Comparison of ENCODE assay signal across 19 cellular contexts in genomic region chr1:115423776-115424175, GRCh38.
DNase-seq lines count a peak whose midpoint lies in the region; ATAC-seq lines count a peak whose summit lies in the region.
"Had no signal": no experiment of that assay in that cellular context is flagged by ENCODE, and none has a peak within 500 bp of the region (broad histone marks: within the 10 kb centered on the region; RNA-seq: fewer than 3 reads in every experiment).

No MANE protein-coding gene starts in this region.

- in situ Hi-C loops in GM23248 (cut with MboI), result no loop called here

- peaks cover 46% of the 10 kb centered on the region for H3K4me1 ChIP-seq in GM23248 (ENCODE audit: insufficient read depth)
- H3K4me1 ChIP-seq in CD8-positive, alpha-beta memory T cell (ENCODE audit: insufficient read depth, low read length), result no peaks in the 10 kb centered on the region

- H3K36me3 Mint-ChIP-seq in CD8-positive, alpha-beta memory T cell, result no peaks in the 10 kb centered on the region
- H3K36me3 Mint-ChIP-seq: CD8-positive, alpha-beta T cell had no signal

- no peak for ATAC-seq in HG03520 (IDR thresholded peaks at IDR 0.05; ENCODE audit: unreplicated experiment)
- ATAC-seq: CD8-positive, alpha-beta T cell; HCT116; SK-N-SH treated with all-trans-retinoic acid at 6 μM for 48 hours had no signal

- no peaks in the 10 kb centered on the region for H3K36me3 ChIP-seq in GM23248 (ENCODE audit: low read depth)
- no peaks in the 10 kb centered on the region for H3K36me3 ChIP-seq in CD8-positive, alpha-beta memory T cell (ENCODE audit: insufficient read depth, low read length)
- H3K36me3 ChIP-seq: BLaER1 treated with 17β-estradiol and CSF1 and Interleukin-3, amounts not matched to agents 10 nM and 100 nM had no signal

- H3F3A ChIP-seq in GM23248 (ENCODE audit: insufficient read depth), result peaks cover 28% of the 10 kb centered on the region

- peak overlapping the region; percentile 11; the same call in 1 of the 2 replicates for H2AFZ ChIP-seq in GM23248

- H3K4me3 ChIP-seq in GM23248, result no peak overlapping the region
- H3K4me3 ChIP-seq in CD8-positive, alpha-beta memory T cell (ENCODE audit: low read length), result no peak overlapping the region
- H3K4me3 ChIP-seq: BLaER1 treated with 17β-estradiol and CSF1 and Interleukin-3, amounts not matched to agents 10 nM and 100 nM had no signal

- H3K4me1 Mint-ChIP-seq in CD8-positive, alpha-beta memory T cell, result no peaks in the 10 kb centered on the region

- 25 to 28% methylated on average over 5 of the region's 5 CpGs for WGBS in GM23248 (ENCODE audit: low coverage in 1 of 2, low lambda C conversion rate in 2 of 2, missing lambda C conversion rate in 2 of 2), 2 experiments

- H3K27ac ChIP-seq in GM23248, result no peak overlapping the region
- H3K27ac ChIP-seq in CD8-positive, alpha-beta memory T cell (ENCODE audit: low read depth, low read length), result no peak overlapping the region
- H3K27ac ChIP-seq: BLaER1 treated with 17β-estradiol and CSF1 and Interleukin-3, amounts not matched to agents 10 nM and 100 nM had no signal

- H3K27me3 Mint-ChIP-seq in CD8-positive, alpha-beta memory T cell, result peaks cover 3 to 10% of the 10 kb centered on the region in 2 donors

- CTCF ChIA-PET in CD8-positive, alpha-beta memory T cell (lab: Charles Lee), result no interaction called here

- peak; percentile 14 for DNase-seq in AG08395 (ENCODE audit: low spot score)
- peak; percentile 37 for DNase-seq in GM23248
- DNase-seq in astrocyte of the hippocampus (ENCODE audit: low read depth, low spot score), result peak; percentile 54
- DNase-seq in fibroblast of peridontal ligament (ENCODE audit: extremely low read depth), result peak; percentile 81
- no peak for DNase-seq in NOMO-1 (lab: John Stamatoyannopoulos, UW; ENCODE audit: unreplicated experiment in 2 of 2)
- no peak for DNase-seq in DMS153 treated with DMSO at 0.1 percent for 48 hours (lab: John Stamatoyannopoulos, UW; ENCODE audit: unreplicated experiment)
- DNase-seq in CD8-positive, alpha-beta memory T cell, result no peak
- DNase-seq: CD8-positive, alpha-beta T cell; DMS79; GOT3; KG1; NCI-H1105 treated with DMSO at 0.1 percent for 48 hours; NCI-H1694 treated with DMSO at 0.1 percent for 48 hours; RPMI8226; SIG-M5 had no signal

- H4K20me1 ChIP-seq in GM23248 (ENCODE audit: insufficient read depth), result no peaks in the 10 kb centered on the region
- H4K20me1 ChIP-seq: BLaER1 treated with 17β-estradiol and CSF1 and Interleukin-3, amounts not matched to agents 10 nM and 100 nM had no signal

- no peaks in the 10 kb centered on the region for H3K79me2 ChIP-seq in GM23248 (ENCODE audit: insufficient read depth)

- H3K9ac ChIP-seq in GM23248, result no peak overlapping the region
- H3K9ac ChIP-seq: BLaER1 treated with 17β-estradiol and CSF1 and Interleukin-3, amounts not matched to agents 10 nM and 100 nM had no signal

- POLR2A ChIA-PET in CD8-positive, alpha-beta memory T cell (lab: Charles Lee), result no interaction called here

- H3K9me3 Mint-ChIP-seq in CD8-positive, alpha-beta memory T cell, result peaks cover 0 to 3% (median 0%) of the 10 kb centered on the region in 5 donors
- H3K9me3 Mint-ChIP-seq: CD8-positive, alpha-beta T cell had no signal

- no peaks in the 10 kb centered on the region for H3K9me3 ChIP-seq in GM23248 (ENCODE audit: low read depth)
- H3K9me3 ChIP-seq in CD8-positive, alpha-beta memory T cell (ENCODE audit: low read length), result no peaks in the 10 kb centered on the region
- H3K9me3 ChIP-seq: BLaER1 treated with 17β-estradiol and CSF1 and Interleukin-3, amounts not matched to agents 10 nM and 100 nM had no signal

- H3K9me2 ChIP-seq in GM23248 (ENCODE audit: insufficient read depth), result no peaks in the 10 kb centered on the region

- H3K4me3 Mint-ChIP-seq in CD8-positive, alpha-beta memory T cell, result no peak overlapping the region
- H3K4me3 Mint-ChIP-seq: CD8-positive, alpha-beta T cell had no signal

- H3K4me2 ChIP-seq in GM23248 (ENCODE audit: unreplicated experiment), result no peak overlapping the region
- H3K4me2 ChIP-seq: BLaER1 treated with 17β-estradiol and CSF1 and Interleukin-3, amounts not matched to agents 10 nM and 100 nM had no signal

- H3K27me3 ChIP-seq in GM23248 (replicated peaks; ENCODE audit: insufficient read depth), result no peaks in the 10 kb centered on the region
- no peaks in the 10 kb centered on the region for H3K27me3 ChIP-seq in CD8-positive, alpha-beta memory T cell (ENCODE audit: insufficient read depth, low read length, poor library complexity, severe bottlenecking)
- H3K27me3 ChIP-seq: BLaER1 treated with 17β-estradiol and CSF1 and Interleukin-3, amounts not matched to agents 10 nM and 100 nM had no signal

- H3K27ac Mint-ChIP-seq in CD8-positive, alpha-beta memory T cell, result no peak overlapping the region
- H3K27ac Mint-ChIP-seq: CD8-positive, alpha-beta T cell had no signal

Comparison
In these comparisons a context has a peak if more than half of its experiments do, and no peak if none do; other contexts are left out.
1. DNase-seq: peak in AG08395 (single experiment), GM23248 (single experiment), astrocyte of the hippocampus (single experiment) and fibroblast of peridontal ligament (single experiment); none in NOMO-1 (0 of 2), DMS153 treated with DMSO at 0.1 percent for 48 hours (single experiment) and CD8-positive, alpha-beta memory T cell (0 of 5).